Comparison of ENCODE assay signal across 1 cellular context in the genomic region with DNA sequence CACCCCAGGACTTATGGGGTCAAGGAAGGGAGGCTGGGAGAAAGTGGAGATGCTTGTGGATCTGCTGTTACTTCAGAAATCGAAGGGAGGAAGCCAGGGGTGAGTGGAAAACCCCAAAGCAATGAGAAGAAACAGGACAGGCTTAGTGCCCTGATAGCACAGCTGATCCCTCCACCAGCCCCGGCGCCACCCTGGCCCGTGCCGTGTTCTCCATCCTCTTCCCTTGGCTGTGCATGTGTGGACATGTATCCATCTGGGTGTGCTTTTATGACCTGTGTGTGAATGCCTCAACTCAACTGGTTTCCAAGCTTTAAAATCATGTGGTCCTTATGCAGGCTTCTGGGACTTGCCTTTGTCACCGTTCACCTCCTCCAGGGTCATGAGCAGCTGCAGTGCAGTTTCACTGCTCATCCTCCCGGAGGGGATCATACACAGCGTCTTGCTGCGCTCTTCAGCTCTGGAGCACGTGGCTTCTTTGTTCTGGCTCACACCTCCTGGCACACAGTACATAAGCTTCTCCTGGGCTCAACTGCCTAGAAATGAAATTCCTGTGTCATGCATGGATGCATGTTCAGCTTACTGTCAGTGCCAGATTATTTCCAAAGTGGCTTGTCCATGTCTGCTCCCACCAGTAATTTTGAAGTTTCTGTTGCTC.
TF ChIP-seq lines count a peak whose summit lies in the region.

No MANE protein-coding gene starts in this region.

TF ChIP-seq in K562, 482 proteins besides CTCF, POLR2A, EP300 and RAD21 (continued from another document):
- TF ChIP-seq PHB2 (IDR thresholded peaks at IDR 0.05; ENCODE audit: low read depth) (no peak), ZC3H11A (IDR thresholded peaks at IDR 0.05; ENCODE audit: low read depth, low read length) (no peak), RBM15 (IDR thresholded peaks at IDR 0.05; ENCODE audit: insufficient read depth, low read length) (no peak), XRCC3 (IDR thresholded peaks at IDR 0.05) (no peak)
